In the genomic region with DNA sequence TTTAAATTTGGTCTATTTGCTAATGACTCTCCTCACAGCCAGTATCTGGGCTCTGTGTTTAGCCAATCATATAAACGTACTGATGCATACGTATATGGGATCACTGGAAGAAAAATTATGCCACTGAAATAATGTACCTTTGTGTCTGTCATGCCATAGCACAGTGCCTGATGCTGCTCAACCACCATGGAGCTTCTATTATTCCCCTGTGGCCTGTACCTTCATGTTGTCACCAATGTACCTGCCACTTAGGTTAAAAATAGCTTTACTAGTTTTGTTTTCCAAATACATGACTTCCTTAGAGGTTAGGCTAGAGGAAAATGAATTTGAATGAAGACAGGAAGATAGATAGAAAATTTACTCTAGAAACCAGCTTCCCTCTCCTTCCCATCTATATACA, we compare ENCODE assay signal across 1 cellular context.
A peak's percentile ranks its signal among the peaks of the same experiment; 100 is the strongest.
TF ChIP-seq lines count a peak whose summit lies in the region.

No MANE protein-coding gene starts in this region.

TF ChIP-seq in GM12878, 131 proteins besides CTCF, POLR2A, EP300 and RAD21 (continued from another document and continues in another):
- TF ChIP-seq, protein P1, sequence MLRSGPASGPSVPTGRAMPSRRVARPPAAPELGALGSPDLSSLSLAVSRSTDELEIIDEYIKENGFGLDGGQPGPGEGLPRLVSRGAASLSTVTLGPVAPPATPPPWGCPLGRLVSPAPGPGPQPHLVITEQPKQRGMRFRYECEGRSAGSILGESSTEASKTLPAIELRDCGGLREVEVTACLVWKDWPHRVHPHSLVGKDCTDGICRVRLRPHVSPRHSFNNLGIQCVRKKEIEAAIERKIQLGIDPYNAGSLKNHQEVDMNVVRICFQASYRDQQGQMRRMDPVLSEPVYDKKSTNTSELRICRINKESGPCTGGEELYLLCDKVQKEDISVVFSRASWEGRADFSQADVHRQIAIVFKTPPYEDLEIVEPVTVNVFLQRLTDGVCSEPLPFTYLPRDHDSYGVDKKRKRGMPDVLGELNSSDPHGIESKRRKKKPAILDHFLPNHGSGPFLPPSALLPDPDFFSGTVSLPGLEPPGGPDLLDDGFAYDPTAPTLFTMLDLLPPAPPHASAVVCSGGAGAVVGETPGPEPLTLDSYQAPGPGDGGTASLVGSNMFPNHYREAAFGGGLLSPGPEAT (IDR thresholded peaks at IDR 0.05; ENCODE audit: low read depth): no peak
- TF ChIP-seq SIN3A (IDR thresholded peaks at IDR 0.05; ENCODE audit: low read depth, low read length): no peak
- no peak for TF ChIP-seq ZNF384 (IDR thresholded peaks at IDR 0.05; ENCODE audit: borderline replicate concordance, low read depth, low read length)
- TF ChIP-seq, protein P2, sequence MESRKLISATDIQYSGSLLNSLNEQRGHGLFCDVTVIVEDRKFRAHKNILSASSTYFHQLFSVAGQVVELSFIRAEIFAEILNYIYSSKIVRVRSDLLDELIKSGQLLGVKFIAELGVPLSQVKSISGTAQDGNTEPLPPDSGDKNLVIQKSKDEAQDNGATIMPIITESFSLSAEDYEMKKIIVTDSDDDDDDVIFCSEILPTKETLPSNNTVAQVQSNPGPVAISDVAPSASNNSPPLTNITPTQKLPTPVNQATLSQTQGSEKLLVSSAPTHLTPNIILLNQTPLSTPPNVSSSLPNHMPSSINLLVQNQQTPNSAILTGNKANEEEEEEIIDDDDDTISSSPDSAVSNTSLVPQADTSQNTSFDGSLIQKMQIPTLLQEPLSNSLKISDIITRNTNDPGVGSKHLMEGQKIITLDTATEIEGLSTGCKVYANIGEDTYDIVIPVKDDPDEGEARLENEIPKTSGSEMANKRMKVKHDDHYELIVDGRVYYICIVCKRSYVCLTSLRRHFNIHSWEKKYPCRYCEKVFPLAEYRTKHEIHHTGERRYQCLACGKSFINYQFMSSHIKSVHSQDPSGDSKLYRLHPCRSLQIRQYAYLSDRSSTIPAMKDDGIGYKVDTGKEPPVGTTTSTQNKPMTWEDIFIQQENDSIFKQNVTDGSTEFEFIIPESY (IDR thresholded peaks at IDR 0.05): no peak
- TF ChIP-seq TARDBP (IDR thresholded peaks at IDR 0.05; ENCODE audit: borderline replicate concordance): no peak
- TF ChIP-seq MXI1 (IDR thresholded peaks at IDR 0.05; ENCODE audit: low read depth, low read length): no peak
- TF ChIP-seq, protein P3, sequence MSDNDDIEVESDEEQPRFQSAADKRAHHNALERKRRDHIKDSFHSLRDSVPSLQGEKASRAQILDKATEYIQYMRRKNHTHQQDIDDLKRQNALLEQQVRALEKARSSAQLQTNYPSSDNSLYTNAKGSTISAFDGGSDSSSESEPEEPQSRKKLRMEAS (IDR thresholded peaks at IDR 0.05; ENCODE audit: low read depth, low read length): no peak
- TF ChIP-seq PAX8 (IDR thresholded peaks at IDR 0.05): no peak
- TF ChIP-seq NR2F1 (conservative IDR thresholded peaks at IDR 0.05): no peak
- TF ChIP-seq, protein P4, sequence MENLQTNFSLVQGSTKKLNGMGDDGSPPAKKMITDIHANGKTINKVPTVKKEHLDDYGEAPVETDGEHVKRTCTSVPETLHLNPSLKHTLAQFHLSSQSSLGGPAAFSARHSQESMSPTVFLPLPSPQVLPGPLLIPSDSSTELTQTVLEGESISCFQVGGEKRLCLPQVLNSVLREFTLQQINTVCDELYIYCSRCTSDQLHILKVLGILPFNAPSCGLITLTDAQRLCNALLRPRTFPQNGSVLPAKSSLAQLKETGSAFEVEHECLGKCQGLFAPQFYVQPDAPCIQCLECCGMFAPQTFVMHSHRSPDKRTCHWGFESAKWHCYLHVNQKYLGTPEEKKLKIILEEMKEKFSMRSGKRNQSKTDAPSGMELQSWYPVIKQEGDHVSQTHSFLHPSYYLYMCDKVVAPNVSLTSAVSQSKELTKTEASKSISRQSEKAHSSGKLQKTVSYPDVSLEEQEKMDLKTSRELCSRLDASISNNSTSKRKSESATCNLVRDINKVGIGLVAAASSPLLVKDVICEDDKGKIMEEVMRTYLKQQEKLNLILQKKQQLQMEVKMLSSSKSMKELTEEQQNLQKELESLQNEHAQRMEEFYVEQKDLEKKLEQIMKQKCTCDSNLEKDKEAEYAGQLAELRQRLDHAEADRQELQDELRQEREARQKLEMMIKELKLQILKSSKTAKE (IDR thresholded peaks at IDR 0.05; ENCODE audit: low read depth, poor library complexity, severe bottlenecking): no peak
- TF ChIP-seq, protein P5, sequence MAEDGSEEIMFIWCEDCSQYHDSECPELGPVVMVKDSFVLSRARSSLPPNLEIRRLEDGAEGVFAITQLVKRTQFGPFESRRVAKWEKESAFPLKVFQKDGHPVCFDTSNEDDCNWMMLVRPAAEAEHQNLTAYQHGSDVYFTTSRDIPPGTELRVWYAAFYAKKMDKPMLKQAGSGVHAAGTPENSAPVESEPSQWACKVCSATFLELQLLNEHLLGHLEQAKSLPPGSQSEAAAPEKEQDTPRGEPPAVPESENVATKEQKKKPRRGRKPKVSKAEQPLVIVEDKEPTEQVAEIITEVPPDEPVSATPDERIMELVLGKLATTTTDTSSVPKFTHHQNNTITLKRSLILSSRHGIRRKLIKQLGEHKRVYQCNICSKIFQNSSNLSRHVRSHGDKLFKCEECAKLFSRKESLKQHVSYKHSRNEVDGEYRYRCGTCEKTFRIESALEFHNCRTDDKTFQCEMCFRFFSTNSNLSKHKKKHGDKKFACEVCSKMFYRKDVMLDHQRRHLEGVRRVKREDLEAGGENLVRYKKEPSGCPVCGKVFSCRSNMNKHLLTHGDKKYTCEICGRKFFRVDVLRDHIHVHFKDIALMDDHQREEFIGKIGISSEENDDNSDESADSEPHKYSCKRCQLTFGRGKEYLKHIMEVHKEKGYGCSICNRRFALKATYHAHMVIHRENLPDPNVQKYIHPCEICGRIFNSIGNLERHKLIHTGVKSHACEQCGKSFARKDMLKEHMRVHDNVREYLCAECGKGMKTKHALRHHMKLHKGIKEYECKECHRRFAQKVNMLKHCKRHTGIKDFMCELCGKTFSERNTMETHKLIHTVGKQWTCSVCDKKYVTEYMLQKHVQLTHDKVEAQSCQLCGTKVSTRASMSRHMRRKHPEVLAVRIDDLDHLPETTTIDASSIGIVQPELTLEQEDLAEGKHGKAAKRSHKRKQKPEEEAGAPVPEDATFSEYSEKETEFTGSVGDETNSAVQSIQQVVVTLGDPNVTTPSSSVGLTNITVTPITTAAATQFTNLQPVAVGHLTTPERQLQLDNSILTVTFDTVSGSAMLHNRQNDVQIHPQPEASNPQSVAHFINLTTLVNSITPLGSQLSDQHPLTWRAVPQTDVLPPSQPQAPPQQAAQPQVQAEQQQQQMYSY (CRISPR knock-in tag; IDR thresholded peaks at IDR 0.05): no peak
- TF ChIP-seq, protein P6, sequence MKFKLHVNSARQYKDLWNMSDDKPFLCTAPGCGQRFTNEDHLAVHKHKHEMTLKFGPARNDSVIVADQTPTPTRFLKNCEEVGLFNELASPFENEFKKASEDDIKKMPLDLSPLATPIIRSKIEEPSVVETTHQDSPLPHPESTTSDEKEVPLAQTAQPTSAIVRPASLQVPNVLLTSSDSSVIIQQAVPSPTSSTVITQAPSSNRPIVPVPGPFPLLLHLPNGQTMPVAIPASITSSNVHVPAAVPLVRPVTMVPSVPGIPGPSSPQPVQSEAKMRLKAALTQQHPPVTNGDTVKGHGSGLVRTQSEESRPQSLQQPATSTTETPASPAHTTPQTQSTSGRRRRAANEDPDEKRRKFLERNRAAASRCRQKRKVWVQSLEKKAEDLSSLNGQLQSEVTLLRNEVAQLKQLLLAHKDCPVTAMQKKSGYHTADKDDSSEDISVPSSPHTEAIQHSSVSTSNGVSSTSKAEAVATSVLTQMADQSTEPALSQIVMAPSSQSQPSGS (IDR thresholded peaks at IDR 0.05; ENCODE audit: low read length): peak; percentile 46; the same call in 1 of the 2 replicates
- TF ChIP-seq MEF2A (IDR thresholded peaks at IDR 0.05; ENCODE audit: insufficient read depth, low read depth, low read length): peak; percentile 88
- TF ChIP-seq, protein P7, sequence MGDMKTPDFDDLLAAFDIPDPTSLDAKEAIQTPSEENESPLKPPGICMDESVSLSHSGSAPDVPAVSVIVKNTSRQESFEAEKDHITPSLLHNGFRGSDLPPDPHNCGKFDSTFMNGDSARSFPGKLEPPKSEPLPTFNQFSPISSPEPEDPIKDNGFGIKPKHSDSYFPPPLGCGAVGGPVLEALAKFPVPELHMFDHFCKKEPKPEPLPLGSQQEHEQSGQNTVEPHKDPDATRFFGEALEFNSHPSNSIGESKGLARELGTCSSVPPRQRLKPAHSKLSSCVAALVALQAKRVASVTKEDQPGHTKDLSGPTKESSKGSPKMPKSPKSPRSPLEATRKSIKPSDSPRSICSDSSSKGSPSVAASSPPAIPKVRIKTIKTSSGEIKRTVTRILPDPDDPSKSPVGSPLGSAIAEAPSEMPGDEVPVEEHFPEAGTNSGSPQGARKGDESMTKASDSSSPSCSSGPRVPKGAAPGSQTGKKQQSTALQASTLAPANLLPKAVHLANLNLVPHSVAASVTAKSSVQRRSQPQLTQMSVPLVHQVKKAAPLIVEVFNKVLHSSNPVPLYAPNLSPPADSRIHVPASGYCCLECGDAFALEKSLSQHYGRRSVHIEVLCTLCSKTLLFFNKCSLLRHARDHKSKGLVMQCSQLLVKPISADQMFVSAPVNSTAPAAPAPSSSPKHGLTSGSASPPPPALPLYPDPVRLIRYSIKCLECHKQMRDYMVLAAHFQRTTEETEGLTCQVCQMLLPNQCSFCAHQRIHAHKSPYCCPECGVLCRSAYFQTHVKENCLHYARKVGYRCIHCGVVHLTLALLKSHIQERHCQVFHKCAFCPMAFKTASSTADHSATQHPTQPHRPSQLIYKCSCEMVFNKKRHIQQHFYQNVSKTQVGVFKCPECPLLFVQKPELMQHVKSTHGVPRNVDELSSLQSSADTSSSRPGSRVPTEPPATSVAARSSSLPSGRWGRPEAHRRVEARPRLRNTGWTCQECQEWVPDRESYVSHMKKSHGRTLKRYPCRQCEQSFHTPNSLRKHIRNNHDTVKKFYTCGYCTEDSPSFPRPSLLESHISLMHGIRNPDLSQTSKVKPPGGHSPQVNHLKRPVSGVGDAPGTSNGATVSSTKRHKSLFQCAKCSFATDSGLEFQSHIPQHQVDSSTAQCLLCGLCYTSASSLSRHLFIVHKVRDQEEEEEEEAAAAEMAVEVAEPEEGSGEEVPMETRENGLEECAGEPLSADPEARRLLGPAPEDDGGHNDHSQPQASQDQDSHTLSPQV (IDR thresholded peaks at IDR 0.05): no peak
- TF ChIP-seq HCFC1 (IDR thresholded peaks at IDR 0.05; ENCODE audit: low read length): no peak
- TF ChIP-seq, protein P8, sequence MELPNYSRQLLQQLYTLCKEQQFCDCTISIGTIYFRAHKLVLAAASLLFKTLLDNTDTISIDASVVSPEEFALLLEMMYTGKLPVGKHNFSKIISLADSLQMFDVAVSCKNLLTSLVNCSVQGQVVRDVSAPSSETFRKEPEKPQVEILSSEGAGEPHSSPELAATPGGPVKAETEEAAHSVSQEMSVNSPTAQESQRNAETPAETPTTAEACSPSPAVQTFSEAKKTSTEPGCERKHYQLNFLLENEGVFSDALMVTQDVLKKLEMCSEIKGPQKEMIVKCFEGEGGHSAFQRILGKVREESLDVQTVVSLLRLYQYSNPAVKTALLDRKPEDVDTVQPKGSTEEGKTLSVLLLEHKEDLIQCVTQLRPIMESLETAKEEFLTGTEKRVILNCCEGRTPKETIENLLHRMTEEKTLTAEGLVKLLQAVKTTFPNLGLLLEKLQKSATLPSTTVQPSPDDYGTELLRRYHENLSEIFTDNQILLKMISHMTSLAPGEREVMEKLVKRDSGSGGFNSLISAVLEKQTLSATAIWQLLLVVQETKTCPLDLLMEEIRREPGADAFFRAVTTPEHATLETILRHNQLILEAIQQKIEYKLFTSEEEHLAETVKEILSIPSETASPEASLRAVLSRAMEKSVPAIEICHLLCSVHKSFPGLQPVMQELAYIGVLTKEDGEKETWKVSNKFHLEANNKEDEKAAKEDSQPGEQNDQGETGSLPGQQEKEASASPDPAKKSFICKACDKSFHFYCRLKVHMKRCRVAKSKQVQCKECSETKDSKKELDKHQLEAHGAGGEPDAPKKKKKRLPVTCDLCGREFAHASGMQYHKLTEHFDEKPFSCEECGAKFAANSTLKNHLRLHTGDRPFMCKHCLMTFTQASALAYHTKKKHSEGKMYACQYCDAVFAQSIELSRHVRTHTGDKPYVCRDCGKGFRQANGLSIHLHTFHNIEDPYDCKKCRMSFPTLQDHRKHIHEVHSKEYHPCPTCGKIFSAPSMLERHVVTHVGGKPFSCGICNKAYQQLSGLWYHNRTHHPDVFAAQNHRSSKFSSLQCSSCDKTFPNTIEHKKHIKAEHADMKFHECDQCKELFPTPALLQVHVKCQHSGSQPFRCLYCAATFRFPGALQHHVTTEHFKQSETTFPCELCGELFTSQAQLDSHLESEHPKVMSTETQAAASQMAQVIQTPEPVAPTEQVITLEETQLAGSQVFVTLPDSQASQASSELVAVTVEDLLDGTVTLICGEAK (IDR thresholded peaks at IDR 0.05; ENCODE audit: borderline replicate concordance): no peak
- TF ChIP-seq JUNB (IDR thresholded peaks at IDR 0.05): no peak
- no peak for TF ChIP-seq SUZ12 (IDR thresholded peaks at IDR 0.05; ENCODE audit: unreplicated experiment)
- no peak for TF ChIP-seq EED (IDR thresholded peaks at IDR 0.05; ENCODE audit: low read depth)
- no peak for TF ChIP-seq CHD1 (IDR thresholded peaks at IDR 0.05; ENCODE audit: low read depth, low read length)
- no peak for TF ChIP-seq NBN (IDR thresholded peaks at IDR 0.05)
- no peak for TF ChIP-seq JUND (IDR thresholded peaks at IDR 0.05; ENCODE audit: low read depth, low read length)
- no peak for TF ChIP-seq TAF1 (IDR thresholded peaks at IDR 0.05; ENCODE audit: borderline replicate concordance, low read depth, low read length)
- peak; percentile 38; the same call in 1 of the 2 replicates for TF ChIP-seq ZBED1 (IDR thresholded peaks at IDR 0.05; ENCODE audit: borderline replicate concordance)
- no peak for TF ChIP-seq MYB (IDR thresholded peaks at IDR 0.05; ENCODE audit: borderline replicate concordance, low read depth, low read length)
- TF ChIP-seq NRF1 (conservative IDR thresholded peaks at IDR 0.05; ENCODE audit: low read depth, low read length): no peak
- TF ChIP-seq, protein P9, sequence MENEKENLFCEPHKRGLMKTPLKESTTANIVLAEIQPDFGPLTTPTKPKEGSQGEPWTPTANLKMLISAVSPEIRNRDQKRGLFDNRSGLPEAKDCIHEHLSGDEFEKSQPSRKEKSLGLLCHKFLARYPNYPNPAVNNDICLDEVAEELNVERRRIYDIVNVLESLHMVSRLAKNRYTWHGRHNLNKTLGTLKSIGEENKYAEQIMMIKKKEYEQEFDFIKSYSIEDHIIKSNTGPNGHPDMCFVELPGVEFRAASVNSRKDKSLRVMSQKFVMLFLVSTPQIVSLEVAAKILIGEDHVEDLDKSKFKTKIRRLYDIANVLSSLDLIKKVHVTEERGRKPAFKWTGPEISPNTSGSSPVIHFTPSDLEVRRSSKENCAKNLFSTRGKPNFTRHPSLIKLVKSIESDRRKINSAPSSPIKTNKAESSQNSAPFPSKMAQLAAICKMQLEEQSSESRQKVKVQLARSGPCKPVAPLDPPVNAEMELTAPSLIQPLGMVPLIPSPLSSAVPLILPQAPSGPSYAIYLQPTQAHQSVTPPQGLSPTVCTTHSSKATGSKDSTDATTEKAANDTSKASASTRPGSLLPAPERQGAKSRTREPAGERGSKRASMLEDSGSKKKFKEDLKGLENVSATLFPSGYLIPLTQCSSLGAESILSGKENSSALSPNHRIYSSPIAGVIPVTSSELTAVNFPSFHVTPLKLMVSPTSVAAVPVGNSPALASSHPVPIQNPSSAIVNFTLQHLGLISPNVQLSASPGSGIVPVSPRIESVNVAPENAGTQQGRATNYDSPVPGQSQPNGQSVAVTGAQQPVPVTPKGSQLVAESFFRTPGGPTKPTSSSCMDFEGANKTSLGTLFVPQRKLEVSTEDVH (IDR thresholded peaks at IDR 0.05; ENCODE audit: low read depth, partially characterized antibody): no peak
- no peak for TF ChIP-seq TCF3 (IDR thresholded peaks at IDR 0.05; ENCODE audit: borderline replicate concordance, insufficient read depth, low read depth, low read length)
- TF ChIP-seq NR2C2 (IDR thresholded peaks at IDR 0.05; ENCODE audit: borderline replicate concordance, control insufficient read depth, insufficient read length, low read depth): no peak
- TF ChIP-seq LARP7 (IDR thresholded peaks at IDR 0.05): no peak
- no peak for TF ChIP-seq TCF12 (IDR thresholded peaks at IDR 0.05; ENCODE audit: low read depth, low read length)
- TF ChIP-seq PML (IDR thresholded peaks at IDR 0.05; ENCODE audit: low read length): peak; percentile 49; the same call in 1 of the 2 replicates
- TF ChIP-seq PAX5 (IDR thresholded peaks at IDR 0.05; ENCODE audit: borderline replicate concordance, low read depth, low read length): no peak
